Comparison of ENCODE assay signal across 1 cellular context in genomic region chr19:41397086-41398041, GRCh38.
TF ChIP-seq lines count a peak whose summit lies in the region.

Gene BCKDHA, plus strand, starts transcription at chr19:41397818. Its CDS starts 10 bp downstream, at chr19:41397828.
Gene EXOSC5, minus strand, starts transcription at chr19:41397359. Its CDS starts 31 bp downstream, at chr19:41397328.

TF ChIP-seq in K562, 482 proteins besides CTCF, POLR2A, EP300 and RAD21 (continued from another document and continues in another):
- TF ChIP-seq HINFP (tag; conservative IDR thresholded peaks at IDR 0.05; ENCODE audit: low read depth), result peak; percentile 73
- peak in 1 of 2 experiments; percentile 78 for TF ChIP-seq AFF1 (IDR thresholded peaks at IDR 0.05; ENCODE audit: low read depth in 1 of 2, partially characterized antibody in 2 of 2)
- TF ChIP-seq YY1 (IDR thresholded peaks at IDR 0.05; ENCODE audit: borderline replicate concordance in 1 of 3, control insufficient read depth in 1 of 3, extremely low read depth in 1 of 3, insufficient read depth in 3 of 3, insufficient read length in 1 of 3, insufficient replicate concordance in 2 of 3, low read depth in 1 of 3, low read length in 2 of 3), result peak; percentile 77 to 94 (median 93)
- TF ChIP-seq BRD9 (IDR thresholded peaks at IDR 0.05; ENCODE audit: low read depth, partially characterized antibody), result no peak
- no peak for TF ChIP-seq KHSRP (IDR thresholded peaks at IDR 0.05)
- TF ChIP-seq ZNF140 (CRISPR knock-in tag; IDR thresholded peaks at IDR 0.05), result no peak
- 0 out of 2 replicates have a peak, but pooled peaks have one; percentile 29 for TF ChIP-seq E2F4 (CRISPR knock-in tag; IDR thresholded peaks at IDR 0.05; ENCODE audit: low read depth)
- TF ChIP-seq HMG20B (CRISPR knock-in tag; IDR thresholded peaks at IDR 0.05), result no peak
- no peak for TF ChIP-seq ZNF609 (CRISPR knock-in tag; IDR thresholded peaks at IDR 0.05; ENCODE audit: borderline replicate concordance)
- TF ChIP-seq MYBL2 (IDR thresholded peaks at IDR 0.05; ENCODE audit: low read depth), result no peak
- no peak for TF ChIP-seq MYBL2 (CRISPR knock-in tag; IDR thresholded peaks at IDR 0.05; ENCODE audit: borderline replicate concordance)
- TF ChIP-seq ZBTB2 (IDR thresholded peaks at IDR 0.05), result peak; percentile 96
- TF ChIP-seq SRF (CRISPR knock-in tag; IDR thresholded peaks at IDR 0.05), result peak in 1 of 2 experiments; percentile 70; a peak in 1 of 4 replicates
- peak; percentile 85 for TF ChIP-seq ELF2 (CRISPR knock-in tag; IDR thresholded peaks at IDR 0.05)
- no peak for TF ChIP-seq KDM1A (IDR thresholded peaks at IDR 0.05)
- no peak for TF ChIP-seq CCAR2 (IDR thresholded peaks at IDR 0.05; ENCODE audit: low read depth, low read length)
- TF ChIP-seq MAX (CRISPR knock-in tag; IDR thresholded peaks at IDR 0.05), result peak; percentile 100
- peak; percentile 99 for TF ChIP-seq MYC (IDR thresholded peaks at IDR 0.05; ENCODE audit: low read depth, low read length)
- peak; percentile 93; the same call in 1 of the 2 replicates for TF ChIP-seq MYC (CRISPR knock-in tag; IDR thresholded peaks at IDR 0.05; ENCODE audit: borderline replicate concordance, low read depth)
- TF ChIP-seq TEAD1 (CRISPR knock-in tag; IDR thresholded peaks at IDR 0.05), result peak in 1 of 2 experiments; percentile 63; a peak in 1 of 4 replicates
- peak; percentile 90 for TF ChIP-seq PHF20 (IDR thresholded peaks at IDR 0.05; ENCODE audit: partially characterized antibody)
- no peak for TF ChIP-seq ZNF785 (CRISPR knock-in tag; IDR thresholded peaks at IDR 0.05)
- no peak for TF ChIP-seq NFIX (CRISPR knock-in tag; IDR thresholded peaks at IDR 0.05; ENCODE audit: low read depth)
- TF ChIP-seq RBM39 (optimal IDR thresholded peaks at IDR 0.05; ENCODE audit: low read depth, low read length), result no peak
- no peak for TF ChIP-seq MECOM (CRISPR knock-in tag; IDR thresholded peaks at IDR 0.05)
- peak; percentile 97 for TF ChIP-seq USF1 (CRISPR knock-in tag; IDR thresholded peaks at IDR 0.05)
- no peak for TF ChIP-seq ELK1 (CRISPR knock-in tag; IDR thresholded peaks at IDR 0.05)
- TF ChIP-seq RNF2 (IDR thresholded peaks at IDR 0.05), result peak; percentile 6; the same call in 1 of the 2 replicates
- peak in 1 of 2 experiments; percentile 33; a peak in 1 of 4 replicates for TF ChIP-seq CSDE1 (IDR thresholded peaks at IDR 0.05)
- TF ChIP-seq FOXJ2 (tag; IDR thresholded peaks at IDR 0.05), result no peak
- no peak for TF ChIP-seq CC2D1A (IDR thresholded peaks at IDR 0.05)
- TF ChIP-seq ARID2 (IDR thresholded peaks at IDR 0.05), result no peak
- TF ChIP-seq BMI1 (IDR thresholded peaks at IDR 0.05; ENCODE audit: low read length), result no peak
- no peak for TF ChIP-seq SMAD1 (IDR thresholded peaks at IDR 0.05; ENCODE audit: low read depth, low read length, partially characterized antibody)
- no peak for TF ChIP-seq FOS (IDR thresholded peaks at IDR 0.05; ENCODE audit: extremely low read depth, insufficient read length)
- TF ChIP-seq KAT7 (CRISPR knock-in tag; IDR thresholded peaks at IDR 0.05; ENCODE audit: borderline replicate concordance), result no peak
- no peak for TF ChIP-seq MCM2 (IDR thresholded peaks at IDR 0.05; ENCODE audit: low read depth)
- peak; percentile 59; the same call in 1 of the 2 replicates for TF ChIP-seq GMEB1 (CRISPR knock-in tag; IDR thresholded peaks at IDR 0.05)
- TF ChIP-seq TFAP4 (CRISPR knock-in tag; IDR thresholded peaks at IDR 0.05; ENCODE audit: borderline replicate concordance), result peak; percentile 69
- TF ChIP-seq HMGN3 (IDR thresholded peaks at IDR 0.05; ENCODE audit: borderline replicate concordance, extremely low read depth, insufficient read length, low read depth, low read length), result peak; percentile 89
- TF ChIP-seq SRSF7 (optimal IDR thresholded peaks at IDR 0.05; ENCODE audit: low read depth, low read length), result no peak
- no peak for TF ChIP-seq XRCC4 (IDR thresholded peaks at IDR 0.05; ENCODE audit: extremely low read depth, insufficient read depth, insufficient read length)
- peak; percentile 97 for TF ChIP-seq BHLHE40 (IDR thresholded peaks at IDR 0.05; ENCODE audit: low read length)
- no peak for TF ChIP-seq ZNF354B (CRISPR knock-in tag; IDR thresholded peaks at IDR 0.05)
- no peak; the same call in 1 of the 2 replicates for TF ChIP-seq CREB1 (IDR thresholded peaks at IDR 0.05)
- peak; percentile 13; the same call in 1 of the 2 replicates for TF ChIP-seq CREB1 (CRISPR knock-in tag; IDR thresholded peaks at IDR 0.05)
- TF ChIP-seq CHD2 (IDR thresholded peaks at IDR 0.05; ENCODE audit: low read depth, low read length), result peak; percentile 16; the same call in 1 of the 2 replicates
- no peak for TF ChIP-seq RBM14 (IDR thresholded peaks at IDR 0.05; ENCODE audit: borderline replicate concordance, insufficient read depth, low read depth, low read length)
- TF ChIP-seq ZZZ3 (IDR thresholded peaks at IDR 0.05), result peak; percentile 60; the same call in 1 of the 2 replicates
- no peak for TF ChIP-seq ZNF253 (CRISPR knock-in tag; conservative IDR thresholded peaks at IDR 0.05)
